Comparison of ENCODE assay signal across 12 cellular contexts in the genomic region with DNA sequence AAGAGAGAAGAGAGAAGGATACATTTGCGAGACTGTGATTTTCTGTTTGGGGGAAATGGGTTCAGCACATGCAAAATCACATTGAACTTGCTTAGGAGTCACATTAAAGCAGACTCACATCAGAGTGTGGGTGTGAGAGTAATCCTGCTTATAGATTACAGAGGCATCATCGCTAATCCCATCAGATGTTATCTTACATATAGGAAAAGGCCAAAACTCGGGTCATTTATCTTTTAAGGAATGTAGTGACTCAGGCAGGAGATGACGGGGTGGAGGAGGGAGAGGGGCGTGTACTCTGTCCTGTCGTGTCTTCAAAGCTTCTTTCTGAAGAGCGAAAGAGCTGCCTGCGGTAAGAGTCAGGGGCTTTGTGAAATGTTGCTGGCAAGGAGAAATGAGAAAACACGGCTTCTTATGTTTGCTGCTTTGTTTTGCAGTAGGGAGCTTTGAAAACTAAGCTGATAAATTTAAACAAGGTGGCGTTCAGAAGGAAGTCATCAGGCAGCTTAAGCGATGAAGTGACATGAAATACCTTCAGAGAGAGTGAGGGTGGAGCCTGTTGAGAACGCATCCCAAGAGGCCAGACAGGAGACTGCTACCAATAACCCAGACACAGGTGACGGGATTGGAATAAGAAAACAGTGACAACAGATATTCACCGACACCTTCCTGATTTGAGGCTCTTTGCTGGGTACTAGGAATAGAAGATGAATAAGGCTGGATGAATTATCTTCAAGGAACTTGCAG. TPM values are rescaled to one million over a fixed set of nuclear protein-coding genes. Genes with fewer than 3 reads are reported as not detected.
DNase-seq lines count a peak whose midpoint lies in the region; ATAC-seq, FAIRE-seq and TF ChIP-seq lines count a peak whose summit lies in the region.
"Had no signal": no experiment of that assay in that cellular context is flagged by ENCODE, and none has a peak within 500 bp of the region (broad histone marks: within the 10 kb centered on the region; RNA-seq: fewer than 3 reads in every experiment).

No MANE protein-coding gene starts in this region.

- H3K4me1 Mint-ChIP-seq in MCF 10A (ENCODE audit: insufficient read depth, unreplicated experiment): peaks cover 14% of the 10 kb centered on the region

- H3K4me3 ChIP-seq in breast epithelium (no peak overlapping the region), left ventricle myocardium inferior (no peak overlapping the region)
- H3K4me3 ChIP-seq: transverse colon had no signal

- H3K9me3 ChIP-seq in breast epithelium: no peaks in the 10 kb centered on the region
- no peaks in the 10 kb centered on the region for H3K9me3 ChIP-seq in left ventricle myocardium inferior (replicated peaks)
- H3K9me3 ChIP-seq: transverse colon had no signal

- DNase-seq in MCF 10A (ENCODE audit: unreplicated experiment) (peak; percentile 49), breast epithelium (ENCODE audit: low spot score in 2 of 2) (no peak), T1000 (lab: John Stamatoyannopoulos, UW) (peak; percentile 11), foreskin keratinocyte (peak; percentile 60 to 79), urothelium cell line (ENCODE audit: low spot score) (peak; percentile 62), left ventricle myocardium superior (no peak), NOMO-1 treated with dmso at 0.1 percent for 144 hours (lab: John Stamatoyannopoulos, UW; ENCODE audit: unreplicated experiment) (no peak), left ventricle myocardium inferior (no peak)
- DNase-seq: hypothalamus, NCI-H345, transverse colon had no signal

- peak; percentile 87 for FAIRE-seq in urothelium cell line (lab: Jason Lieb, UNC)

- no peak for TF ChIP-seq POLR2A in breast epithelium (IDR thresholded peaks at IDR 0.05)

- H3K36me3 ChIP-seq in breast epithelium: no peaks in the 10 kb centered on the region
- H3K36me3 ChIP-seq in left ventricle myocardium inferior: no peaks in the 10 kb centered on the region
- H3K36me3 ChIP-seq: transverse colon had no signal

- H3K36me3 Mint-ChIP-seq in MCF 10A (ENCODE audit: insufficient read depth, unreplicated experiment): no peaks in the 10 kb centered on the region

- peak overlapping the region; percentile 58 for H3K4me3 Mint-ChIP-seq in MCF 10A (ENCODE audit: unreplicated experiment)
- H3K4me3 Mint-ChIP-seq: neural crest cell had no signal

- CTCF ChIA-PET in MCF 10A (lab: Yijun Ruan, JAX): interaction anchor here (0.6 to 1.7 kb wide), 6 partner anchors 11 to 247 kb away, joined by 3 to 7 read pairs (median 3); no protein-coding TSS in a partner anchor

- no peak overlapping the region for H3K27ac ChIP-seq in breast epithelium
- H3K27ac ChIP-seq in foreskin keratinocyte: no peak overlapping the region
- no peak overlapping the region for H3K27ac ChIP-seq in left ventricle myocardium inferior (replicated peaks)
- H3K27ac ChIP-seq: transverse colon had no signal

- ATAC-seq in foreskin keratinocyte (peak; percentile 91), left ventricle myocardium superior (no peak)

- H3K4me1 ChIP-seq in breast epithelium (no peaks in the 10 kb centered on the region), foreskin keratinocyte (peaks cover 12% of the 10 kb centered on the region), left ventricle myocardium inferior (no peaks in the 10 kb centered on the region)
- H3K4me1 ChIP-seq: transverse colon had no signal

- POLR2A ChIA-PET in MCF 10A (lab: Yijun Ruan, JAX): interaction anchor here (0.6 to 1.4 kb wide), 4 partner anchors 22 to 1297 kb away, joined by 3 to 4 read pairs (median 3); a partner anchor contains a TSS

- intact Hi-C loops in MCF 10A (cut with micrococcal nuclease) (no loop called here), breast epithelium (cut with DNase I; ENCODE audit: low total_unique reads) (no loop called here), left ventricle myocardium superior (cut with micrococcal nuclease) (no loop called here), left ventricle myocardium inferior (cut with micrococcal nuclease) (no loop called here)

- H3K27me3 ChIP-seq in breast epithelium (no peaks in the 10 kb centered on the region), foreskin keratinocyte (no peaks in the 10 kb centered on the region), left ventricle myocardium inferior (ENCODE audit: low read depth) (no peaks in the 10 kb centered on the region)
- H3K27me3 ChIP-seq: transverse colon had no signal

- no peak for TF ChIP-seq CTCF in MCF 10A (IDR thresholded peaks at IDR 0.05; ENCODE audit: unreplicated experiment)
- no peak for TF ChIP-seq CTCF in breast epithelium (IDR thresholded peaks at IDR 0.05)
- TF ChIP-seq CTCF in foreskin keratinocyte (conservative IDR thresholded peaks at IDR 0.05): no peak
- TF ChIP-seq CTCF in left ventricle myocardium inferior (IDR thresholded peaks at IDR 0.05; ENCODE audit: borderline replicate concordance): no peak

- no peaks in the 10 kb centered on the region for H3K9me3 Mint-ChIP-seq in MCF 10A (ENCODE audit: unreplicated experiment)
- H3K9me3 Mint-ChIP-seq: neural crest cell had no signal

- no TSS peak for BruUV-seq in MCF 10A (replicated peaks; lab: Mats Ljungman, UMichigan)

- H3K27ac Mint-ChIP-seq in MCF 10A (ENCODE audit: low read depth, unreplicated experiment): peak overlapping the region; percentile 76

- no peaks in the 10 kb centered on the region for H3K27me3 Mint-ChIP-seq in MCF 10A (ENCODE audit: insufficient read depth, unreplicated experiment)

RNA-seq across cellular contexts. Expression of a gene that starts 2.2 kb away (rescaled TPM):
- total RNA-seq in MCF 10A (2022) (not detected in 2 replicates), breast epithelium (not detected), foreskin keratinocyte (not detected in 2 replicates), left ventricle myocardium superior (not detected), left ventricle myocardium inferior (not detected)
- not detected in 2 replicates for polyA plus RNA-seq in foreskin keratinocyte
- total RNA-seq: neural crest cell, transverse colon had no signal

RNA-seq across cellular contexts. Expression of a gene that starts 7.9 kb away (rescaled TPM):
- total RNA-seq in MCF 10A (2022) (not detected in 2 replicates), breast epithelium (not detected), foreskin keratinocyte (not detected in 2 replicates), left ventricle myocardium superior (not detected), left ventricle myocardium inferior (not detected)
- not detected in 2 replicates for polyA plus RNA-seq in foreskin keratinocyte
- total RNA-seq: neural crest cell, transverse colon had no signal

RNA-seq across cellular contexts. Expression of a gene that starts 23.9 kb away (rescaled TPM):
- total RNA-seq in MCF 10A (2022): 64.6 and 67.6 TPM in 2 replicates
- total RNA-seq in breast epithelium: 10 to 100 TPM; 19.2 to 29.0 (median 27.5) TPM
- total RNA-seq in foreskin keratinocyte: 42.4 and 44.8 TPM in 2 replicates
- 50.4 and 56.5 TPM in 2 replicates for polyA plus RNA-seq in foreskin keratinocyte
- 24.8 TPM for total RNA-seq in left ventricle myocardium superior
- total RNA-seq in left ventricle myocardium inferior: 30.1 TPM

RNA-seq across cellular contexts. Expression of a gene that starts 29.3 kb away (rescaled TPM):
- 30.0 and 35.3 TPM in 2 replicates for total RNA-seq in MCF 10A (2022)
- 10 to 100 TPM; 37.1 to 68.8 (median 47.5) TPM for total RNA-seq in breast epithelium
- total RNA-seq in foreskin keratinocyte: 43.1 and 45.3 TPM in 2 replicates
- polyA plus RNA-seq in foreskin keratinocyte: 41.9 and 47.6 TPM in 2 replicates
- total RNA-seq in left ventricle myocardium superior: 43.5 TPM
- 51.1 TPM for total RNA-seq in left ventricle myocardium inferior

Comparison
In these comparisons a context has a peak if more than half of its experiments do, and no peak if none do; other contexts are left out.
1. DNase-seq: peak in MCF 10A (single experiment), T1000 (single experiment), foreskin keratinocyte (2 of 2) and urothelium cell line (single experiment); none in breast epithelium (0 of 2), left ventricle myocardium superior (single experiment), NOMO-1 treated with dmso at 0.1 percent for 144 hours (single experiment) and left ventricle myocardium inferior (single experiment).